37 cellular contexts compared by ENCODE assay signal in the genomic region with DNA sequence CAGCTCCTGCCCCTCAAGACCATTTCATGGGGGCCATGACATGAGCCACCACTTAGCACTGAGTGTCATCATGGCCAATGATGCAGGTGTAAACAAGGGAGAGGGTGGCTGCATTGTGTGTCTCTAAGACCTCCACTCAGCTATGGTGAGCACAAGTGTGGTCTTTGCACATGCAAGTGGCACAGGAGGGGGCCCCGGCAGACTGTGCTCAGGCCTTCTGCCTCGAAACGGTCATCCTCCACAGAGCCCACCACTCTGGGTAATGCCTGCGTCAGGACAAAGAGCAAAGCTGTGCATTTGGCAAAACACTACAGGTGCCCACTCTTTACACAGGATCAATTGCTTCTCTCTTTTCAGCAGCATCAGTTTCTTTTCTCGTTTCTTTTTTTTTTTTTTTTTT.
"Had no signal": no experiment of that assay in that cellular context is flagged by ENCODE, and none has a peak within 500 bp of the region (broad histone marks: within the 10 kb centered on the region; RNA-seq: fewer than 3 reads in every experiment).

No MANE protein-coding gene starts in this region.

- H3K27me3 Mint-ChIP-seq: activated CD4-positive, alpha-beta memory T cell treated with anti-CD3 and anti-CD28 coated beads, Interleukin-2, amount 10 ng/mL, durations not matched to agents 7 days and 5 days; activated naive CD8-positive, alpha-beta T cell treated with anti-CD3 and anti-CD28 coated beads for 36 hours; central memory CD8-positive, alpha-beta T cell; T-cell had no signal

- H3K27me3 ChIP-seq: brain microvascular endothelial cell, Peyer's patch had no signal

- DNase-seq: activated CD4-positive, alpha-beta memory T cell treated with anti-CD3 and anti-CD28 coated beads, Interleukin-2, amount 10 ng/mL, durations not matched to agents 7 days and 5 days; activated CD4-positive, alpha-beta T cell treated with anti-CD3 and anti-CD28 coated beads for 1 hour; activated CD4-positive, alpha-beta T cell treated with anti-CD3 and anti-CD28 coated beads for 48 hours; activated CD4-positive, CD25-positive, alpha-beta regulatory T cell; activated CD8-positive, alpha-beta memory T cell treated with anti-CD3 and anti-CD28 coated beads for 24 hours; activated CD8-positive, alpha-beta memory T cell treated with anti-CD3 and anti-CD28 coated beads, Interleukin-2, amount 10 ng/mL, durations not matched to agents 7 days and 5 days; activated CD8-positive, alpha-beta memory T cell treated with anti-CD3 and anti-CD28 coated beads, Interleukin-2, amount 50 U/mL, for 48 hours; activated effector memory CD4-positive, alpha-beta T cell treated with Interleukin-2 at 50 U/mL for 16 hours; activated naive CD4-positive, alpha-beta T cell; activated naive CD4-positive, alpha-beta T cell treated with anti-CD3 and anti-CD28 coated beads, Interleukin-2, amount 50 U/mL, for 16 hours; activated naive CD8-positive, alpha-beta T cell treated with anti-CD3 and anti-CD28 coated beads for 36 hours; activated T-cell treated with anti-CD3 and anti-CD28 coated beads, Interleukin-2, amount 50 U/mL, for 48 hours; amniotic stem cell; aorta; brain microvascular endothelial cell; MM.1S; NCI-H1092 treated with DMSO at 0.1 percent for 48 hours; NCI-H1417; NCI-H146; NCI-H187; NCI-H2029 treated with DMSO at 0.1 percent for 48 hours; NCI-H2107; NCI-H2171; NCI-H510A; NCI-H526; NCI-H748 treated with DMSO at 0.1 percent for 48 hours; NK-92 treated with Interleukin-12 subunit alpha and Interleukin-12 subunit beta, amount 100 ng/mL, for 24 hours; PC-3; Peyer's patch; SHP77 treated with DMSO at 0.1 percent for 48 hours; T-cell; T-helper 2 cell; T-helper 9 cell had no signal

- H3K27ac Mint-ChIP-seq: activated CD4-positive, alpha-beta memory T cell treated with anti-CD3 and anti-CD28 coated beads, Interleukin-2, amount 10 ng/mL, durations not matched to agents 7 days and 5 days; activated CD8-positive, alpha-beta memory T cell treated with anti-CD3 and anti-CD28 coated beads, Interleukin-2, amount 10 ng/mL, durations not matched to agents 7 days and 5 days; activated naive CD8-positive, alpha-beta T cell treated with anti-CD3 and anti-CD28 coated beads for 36 hours; T-cell had no signal

- H3K27ac ChIP-seq: brain microvascular endothelial cell, KMS-11, Peyer's patch, VCaP had no signal

- H3K4me1 Mint-ChIP-seq: activated CD8-positive, alpha-beta memory T cell treated with anti-CD3 and anti-CD28 coated beads, Interleukin-2, amount 10 ng/mL, durations not matched to agents 7 days and 5 days; activated naive CD8-positive, alpha-beta T cell treated with anti-CD3 and anti-CD28 coated beads for 36 hours had no signal

- H3K9me3 ChIP-seq: Peyer's patch had no signal

- H3K36me3 ChIP-seq: brain microvascular endothelial cell, Peyer's patch had no signal

- H3K9ac ChIP-seq: KMS-11 had no signal

- H3K4me2 ChIP-seq: KMS-11 had no signal

- H3K4me3 ChIP-seq: Peyer's patch had no signal

- H3K36me3 Mint-ChIP-seq: activated CD8-positive, alpha-beta memory T cell treated with anti-CD3 and anti-CD28 coated beads, Interleukin-2, amount 10 ng/mL, durations not matched to agents 7 days and 5 days; activated naive CD8-positive, alpha-beta T cell treated with anti-CD3 and anti-CD28 coated beads for 36 hours; T-cell had no signal

- ATAC-seq: activated CD8-positive, alpha-beta memory T cell treated with anti-CD3 and anti-CD28 coated beads, Interleukin-2, amount 10 ng/mL, durations not matched to agents 7 days and 5 days; PC-3; SK-N-SH treated with all-trans-retinoic acid at 6 μM for 48 hours; T-cell had no signal

- H3K9me3 Mint-ChIP-seq: activated CD4-positive, alpha-beta memory T cell treated with anti-CD3 and anti-CD28 coated beads, Interleukin-2, amount 10 ng/mL, durations not matched to agents 7 days and 5 days; activated naive CD8-positive, alpha-beta T cell treated with anti-CD3 and anti-CD28 coated beads for 36 hours; central memory CD8-positive, alpha-beta T cell; T-cell had no signal

- H3K4me3 Mint-ChIP-seq: activated CD4-positive, alpha-beta memory T cell treated with anti-CD3 and anti-CD28 coated beads, Interleukin-2, amount 10 ng/mL, durations not matched to agents 7 days and 5 days; activated CD8-positive, alpha-beta memory T cell treated with anti-CD3 and anti-CD28 coated beads, Interleukin-2, amount 10 ng/mL, durations not matched to agents 7 days and 5 days; activated naive CD8-positive, alpha-beta T cell treated with anti-CD3 and anti-CD28 coated beads for 36 hours; central memory CD8-positive, alpha-beta T cell; T-cell had no signal
